ENCODE assay signal across 27 cellular contexts in the genomic region with DNA sequence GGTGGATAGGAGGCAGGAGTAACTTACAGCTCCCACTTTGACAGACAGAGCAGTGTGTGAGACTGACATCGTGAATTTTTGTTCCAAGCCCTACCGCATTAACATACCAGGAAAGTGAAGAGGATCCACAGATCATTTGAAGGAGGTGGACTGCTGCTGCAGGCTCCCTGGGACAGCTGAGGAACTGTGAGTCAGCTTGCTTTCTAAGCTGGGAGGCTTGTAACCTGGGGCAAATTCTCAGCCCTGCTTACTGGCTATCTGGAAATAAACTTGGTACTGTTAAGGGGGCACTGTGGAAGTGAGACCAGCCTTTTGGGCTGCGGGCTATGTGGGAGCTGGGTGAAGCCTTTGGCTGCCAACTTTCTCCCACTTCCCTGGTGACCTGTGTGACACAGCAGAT.
"Had no signal": no experiment of that assay in that cellular context is flagged by ENCODE, and none has a peak within 500 bp of the region (broad histone marks: within the 10 kb centered on the region; RNA-seq: fewer than 3 reads in every experiment).

No MANE protein-coding gene starts in this region.

- DNase-seq: activated CD4-positive, alpha-beta memory T cell treated with anti-CD3 and anti-CD28 coated beads, Interleukin-2, amount 10 ng/mL, durations not matched to agents 7 days and 5 days; activated CD4-positive, alpha-beta T cell treated with anti-CD3 and anti-CD28 coated beads, Interleukin-2, amount 10 ng/mL, durations not matched to agents 7 days and 5 days; activated CD4-positive, CD25-positive, alpha-beta regulatory T cell treated with anti-CD3 and anti-CD28 coated beads, Interleukin-2, amount 50 U/mL, for 72 hours; activated CD8-positive, alpha-beta memory T cell treated with anti-CD3 and anti-CD28 coated beads, Interleukin-2, amount 50 U/mL, for 48 hours; activated gamma-delta T cell; activated naive CD4-positive, alpha-beta T cell treated with anti-CD3 and anti-CD28 coated beads, Interleukin-2, amount 10 ng/mL, durations not matched to agents 7 days and 5 days; activated naive CD8-positive, alpha-beta T cell treated with anti-CD3 and anti-CD28 coated beads, Interleukin-2, amount 10 ng/mL, durations not matched to agents 7 days and 5 days; activated T-cell treated with anti-CD3 and anti-CD28 coated beads, Interleukin-2, amount 50 U/mL, for 24 hours; dorsolateral prefrontal cortex; effector memory CD4-positive, alpha-beta T cell; erythroblast; left cardiac atrium; left ventricle myocardium superior; midbrain; naive thymus-derived CD4-positive, alpha-beta T cell; nucleus accumbens; pancreas; psoas muscle; sigmoid colon; stimulated activated CD4-positive, alpha-beta T cell treated with anti-CD3 and anti-CD28 coated beads, Interleukin-1b, Interleukin-23, amount 100 ng/mL, for 48 hours; stimulated activated CD4-positive, alpha-beta T cell treated with anti-CD3 and anti-CD28 coated beads, Interleukin-4, amount 100 ng/mL, for 4 hours; stimulated activated CD8-positive, alpha-beta memory T cell treated with anti-CD3 and anti-CD28 coated beads, Interleukin-4, amount 100 ng/mL, for 48 hours; stimulated activated naive B cell treated with anti-CD40 and anti-IgM and Interleukin-4, amounts not matched to agents 10 μg/mL and 1 μg/mL and 100 μg/mL, for 72 hours; stomach; thyroid gland; upper lobe of right lung had no signal

- ATAC-seq: gastroesophageal sphincter; left cardiac atrium; left ventricle myocardium superior; naive thymus-derived CD4-positive, alpha-beta T cell; pancreas; psoas muscle; stimulated activated naive B cell treated with anti-CD40 and anti-IgM and Interleukin-4, amounts not matched to agents 10 μg/mL and 1 μg/mL and 100 μg/mL, for 72 hours; upper lobe of right lung had no signal
